ENCODE assay signal across 14 cellular contexts in genomic region chrX:134734343-134735001, GRCh38.
DNase-seq lines count a peak whose midpoint lies in the region; ATAC-seq and TF ChIP-seq lines count a peak whose summit lies in the region.
"Had no signal": no experiment of that assay in that cellular context is flagged by ENCODE, and none has a peak within 500 bp of the region (broad histone marks: within the 10 kb centered on the region; RNA-seq: fewer than 3 reads in every experiment).

No MANE protein-coding gene starts in this region.

- ATAC-seq in body of pancreas, result no peak
- ATAC-seq: A549; activated CD4-positive, alpha-beta T cell treated with anti-CD3 and anti-CD28 coated beads for 36 hours had no signal

- DNase-seq in cardiac muscle cell (ENCODE audit: low read depth in 1 of 2, low spot score in 1 of 2) (peak in 1 of 2 donors; percentile 73), left ventricle myocardium inferior (no peak), RPMI7951 (ENCODE audit: low read depth) (peak; percentile 52), fibroblast of villous mesenchyme (ENCODE audit: low read depth) (peak; percentile 83), uterus (peak; percentile 30 to 35), body of pancreas (no peak), amygdala (lab: John Stamatoyannopoulos, UW) (no peak), Peyer's patch (no peak)
- DNase-seq: activated CD4-positive, alpha-beta T cell treated with anti-CD3 and anti-CD28 coated beads for 36 hours; activated effector memory CD4-positive, alpha-beta T cell treated with anti-CD3 and anti-CD28 coated beads, Interleukin-2, amount 50 U/mL, for 16 hours; DND-41; NCI-H748 treated with DMSO at 0.1 percent for 48 hours had no signal

- H3K27ac ChIP-seq in cardiac muscle cell (peak overlapping the region; percentile 74), left ventricle myocardium inferior (replicated peaks) (no peak overlapping the region), uterus (no peak overlapping the region), body of pancreas (no peak overlapping the region), Peyer's patch (no peak overlapping the region)
- H3K27ac ChIP-seq: tibial nerve had no signal

- H3K4me1 ChIP-seq in cardiac muscle cell (ENCODE audit: low read depth) (peaks cover 28% of the 10 kb centered on the region), left ventricle myocardium inferior (peaks cover 20% of the 10 kb centered on the region), uterus (no peaks in the 10 kb centered on the region), body of pancreas (no peaks in the 10 kb centered on the region), Peyer's patch (no peaks in the 10 kb centered on the region)
- H3K4me1 ChIP-seq: tibial nerve had no signal

- TF ChIP-seq CTCF in cardiac muscle cell (IDR thresholded peaks at IDR 0.05; ENCODE audit: low read depth, low read length), result no peak
- no peak for TF ChIP-seq CTCF in left ventricle myocardium inferior (IDR thresholded peaks at IDR 0.05; ENCODE audit: borderline replicate concordance)
- no peak for TF ChIP-seq CTCF in fibroblast of villous mesenchyme (IDR thresholded peaks at IDR 0.05; ENCODE audit: insufficient read depth, low read depth, low read length)
- TF ChIP-seq CTCF in uterus (IDR thresholded peaks at IDR 0.05), result no peak
- no peak for TF ChIP-seq CTCF in body of pancreas (IDR thresholded peaks at IDR 0.05)
- TF ChIP-seq CTCF in Peyer's patch (IDR thresholded peaks at IDR 0.05), result no peak

- intact Hi-C loops in left ventricle myocardium inferior (cut with micrococcal nuclease) (no loop called here), uterus (cut with DNase I; ENCODE audit: low total_unique reads) (no loop called here), body of pancreas (cut with DNase I) (no loop called here)

- TF ChIP-seq POLR2A in uterus (IDR thresholded peaks at IDR 0.05), result no peak
- TF ChIP-seq POLR2A in body of pancreas (IDR thresholded peaks at IDR 0.05), result no peak
- TF ChIP-seq POLR2A in Peyer's patch (IDR thresholded peaks at IDR 0.05), result no peak

- WGBS in body of pancreas, 2 donors, result 85 to 86% methylated on average over 4 to 5 of the region's 6 CpGs

- H3K36me3 ChIP-seq in cardiac muscle cell, result no peaks in the 10 kb centered on the region
- H3K36me3 ChIP-seq in left ventricle myocardium inferior, result no peaks in the 10 kb centered on the region
- H3K36me3 ChIP-seq in uterus, result no peaks in the 10 kb centered on the region
- no peaks in the 10 kb centered on the region for H3K36me3 ChIP-seq in body of pancreas (replicated peaks in 1 of 2; ENCODE audit: insufficient read depth in 1 of 2, low read depth in 2 of 2)
- no peaks in the 10 kb centered on the region for H3K36me3 ChIP-seq in Peyer's patch
- H3K36me3 ChIP-seq: tibial nerve had no signal

- H3K27me3 ChIP-seq in cardiac muscle cell, result no peaks in the 10 kb centered on the region
- no peaks in the 10 kb centered on the region for H3K27me3 ChIP-seq in left ventricle myocardium inferior (ENCODE audit: low read depth)
- no peaks in the 10 kb centered on the region for H3K27me3 ChIP-seq in uterus
- no peaks in the 10 kb centered on the region for H3K27me3 ChIP-seq in body of pancreas
- H3K27me3 ChIP-seq in Peyer's patch, result no peaks in the 10 kb centered on the region

- H3K9me3 ChIP-seq in cardiac muscle cell (ENCODE audit: low read depth) (no peaks in the 10 kb centered on the region), left ventricle myocardium inferior (replicated peaks) (no peaks in the 10 kb centered on the region), uterus (no peaks in the 10 kb centered on the region), body of pancreas (no peaks in the 10 kb centered on the region), Peyer's patch (no peaks in the 10 kb centered on the region)
- H3K9me3 ChIP-seq: A549, tibial nerve had no signal

- no peak overlapping the region for H3K4me3 ChIP-seq in cardiac muscle cell
- no peak overlapping the region for H3K4me3 ChIP-seq in left ventricle myocardium inferior
- H3K4me3 ChIP-seq in fibroblast of villous mesenchyme (ENCODE audit: low read depth, low read length), result no peak overlapping the region
- H3K4me3 ChIP-seq in uterus, result no peak overlapping the region
- H3K4me3 ChIP-seq in body of pancreas, result no peak overlapping the region
- H3K4me3 ChIP-seq in Peyer's patch, result no peak overlapping the region
- H3K4me3 ChIP-seq: A549, tibial nerve had no signal

Comparison
In these comparisons a context has a peak if more than half of its experiments do, and no peak if none do; other contexts are left out.
1. DNase-seq: peak in RPMI7951 (single experiment), fibroblast of villous mesenchyme (single experiment) and uterus (2 of 2); none in left ventricle myocardium inferior (single experiment), body of pancreas (0 of 4), amygdala (0 of 56) and Peyer's patch (0 of 3).